15 cellular contexts compared by ENCODE assay signal in the genomic region with DNA sequence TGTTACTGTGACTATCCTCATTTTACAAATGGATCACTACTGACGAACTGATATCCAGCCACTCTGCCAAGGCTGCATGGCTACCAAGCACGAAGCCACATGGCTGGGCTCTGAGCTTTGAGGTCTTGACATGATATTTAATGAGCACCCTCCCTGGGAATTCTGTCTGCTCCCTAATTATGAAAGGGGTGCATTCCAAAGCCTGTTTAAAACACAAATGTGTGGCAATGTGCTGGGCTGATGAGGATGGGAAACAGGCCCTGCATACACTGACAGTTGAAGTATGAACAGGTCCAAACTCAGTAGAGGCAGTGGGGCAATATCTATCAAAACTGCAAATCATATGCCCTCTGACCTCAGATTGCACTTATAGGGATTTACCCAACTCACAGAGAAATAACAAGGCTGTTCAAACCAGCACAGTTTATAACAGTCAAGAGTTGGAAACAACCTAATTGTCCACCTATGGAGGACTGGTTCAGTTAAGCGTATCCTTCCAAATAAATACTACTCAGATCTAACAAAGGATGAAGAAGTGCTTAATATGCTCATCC. TPM values are rescaled to one million over a fixed set of nuclear protein-coding genes. Genes with fewer than 3 reads are reported as not detected.
DNase-seq lines count a peak whose midpoint lies in the region; ATAC-seq, FAIRE-seq and TF ChIP-seq lines count a peak whose summit lies in the region.
"Had no signal": no experiment of that assay in that cellular context is flagged by ENCODE, and none has a peak within 500 bp of the region (broad histone marks: within the 10 kb centered on the region; RNA-seq: fewer than 3 reads in every experiment).

No MANE protein-coding gene starts in this region.

- H3K27ac ChIP-seq in ACC112 (ENCODE audit: low read depth, low read length), result peak overlapping the region; percentile 18; the same call in 1 of the 2 replicates
- H3K27ac ChIP-seq in CD8-positive, alpha-beta memory T cell (ENCODE audit: low read depth, low read length), result no peak overlapping the region
- peak overlapping the region; percentile 62 for H3K27ac ChIP-seq in GM12878 (ENCODE audit: control insufficient read depth, insufficient read depth)
- H3K27ac ChIP-seq in SK-N-SH (ENCODE audit: low read depth in 2 of 2, low read length in 1 of 2), result peak overlapping the region in 1 of 2 experiments; percentile 77; a peak in 2 of 4 replicates

- FAIRE-seq in GM12878 (lab: Jason Lieb, UNC), result no peak
- FAIRE-seq: HTR-8/SVneo had no signal

- peaks cover 27% of the 10 kb centered on the region for H3K36me3 ChIP-seq in ACC112 (ENCODE audit: insufficient read depth, low read length)
- H3K36me3 ChIP-seq in CD8-positive, alpha-beta memory T cell (ENCODE audit: insufficient read depth, low read length), result peaks cover 7% of the 10 kb centered on the region
- peaks cover 24 to 27% of the 10 kb centered on the region in 2 experiments for H3K36me3 ChIP-seq in GM12878 (ENCODE audit: control insufficient read depth in 2 of 2, insufficient read depth in 2 of 2, low read length in 1 of 2)
- peaks cover 56 to 74% of the 10 kb centered on the region in 2 experiments for H3K36me3 ChIP-seq in SK-N-SH (replicated peaks in 1 of 2; ENCODE audit: control insufficient read depth in 1 of 2, insufficient read depth in 2 of 2, low read length in 1 of 2)
- H3K36me3 ChIP-seq: Peyer's patch had no signal

- H3K4me2 ChIP-seq in GM12878 (ENCODE audit: control insufficient read depth, insufficient read depth) (peak overlapping the region; percentile 53), SK-N-SH (no peak overlapping the region)

- H2AFZ ChIP-seq in ACC112 (ENCODE audit: low read length, unreplicated experiment) (no peak overlapping the region), GM12878 (ENCODE audit: control insufficient read depth, low read depth, low read length) (no peak overlapping the region), SK-N-SH (ENCODE audit: low read depth) (no peak overlapping the region)

- peaks cover 0 to 3% of the 10 kb centered on the region in 2 donors for H3K27me3 Mint-ChIP-seq in CD8-positive, alpha-beta memory T cell
- no peaks in the 10 kb centered on the region for H3K27me3 Mint-ChIP-seq in natural killer cell treated with Interleukin-12 subunit alpha and Interleukin-12 subunit beta and Interleukin-15 and Interleukin-18, amount 100 ng/mL, for 72 hours
- H3K27me3 Mint-ChIP-seq in glutamatergic neuron (ENCODE audit: unreplicated experiment), result peaks cover 4% of the 10 kb centered on the region

- DNase-seq in CD8-positive, alpha-beta memory T cell, result no peak
- DNase-seq in GM12878 (ENCODE audit: low read depth, low spot score) (no peak), SK-N-SH (no peak), SIG-M5 (lab: John Stamatoyannopoulos, UW) (no peak), NCI-H524 treated with DMSO at 0.1 percent for 48 hours (lab: John Stamatoyannopoulos, UW) (no peak), glutamatergic neuron (no peak)
- DNase-seq in natural killer cell treated with Interleukin-12 subunit alpha and Interleukin-12 subunit beta and Interleukin-15 and Interleukin-18, amount 100 ng/mL, for 72 hours (ENCODE audit: low spot score), result no peak
- DNase-seq: mucosa of descending colon; NCI-H2029; NCI-H526; Peyer's patch; stimulated activated CD4-positive, alpha-beta T cell treated with anti-CD3 and anti-CD28 coated beads, Interleukin-2, amount 100 ng/mL, for 24 hours had no signal

- no peaks in the 10 kb centered on the region for H3K9me2 ChIP-seq in SK-N-SH

- peaks cover 94 to 98% (median 98%) of the 10 kb centered on the region in 3 donors for H3K4me1 Mint-ChIP-seq in CD8-positive, alpha-beta memory T cell
- peaks cover 75 to 95% of the 10 kb centered on the region in 2 donors for H3K4me1 Mint-ChIP-seq in natural killer cell treated with Interleukin-12 subunit alpha and Interleukin-12 subunit beta and Interleukin-15 and Interleukin-18, amount 100 ng/mL, for 72 hours (ENCODE audit: low read depth in 2 of 2)
- H3K4me1 Mint-ChIP-seq in glutamatergic neuron (ENCODE audit: low read depth, unreplicated experiment), result peaks cover 30% of the 10 kb centered on the region

- no peak for TF ChIP-seq POLR2A in GM12878 (IDR thresholded peaks at IDR 0.05; ENCODE audit: low read depth, low read length)

- RAD21 ChIA-PET in GM12878 (lab: Charles Lee; ENCODE audit: unreplicated experiment), result interaction anchor here (1.2 to 4.4 kb wide), 3 partner anchors 28 to 236 kb away, joined by 4 to 18 read pairs (median 8); no protein-coding TSS in a partner anchor

- peak overlapping the region in 6 of 7 donors; percentile 0 to 79 (median 37) for H3K4me3 Mint-ChIP-seq in CD8-positive, alpha-beta memory T cell
- H3K4me3 Mint-ChIP-seq in natural killer cell treated with Interleukin-12 subunit alpha and Interleukin-12 subunit beta and Interleukin-15 and Interleukin-18, amount 100 ng/mL, for 72 hours, result peak overlapping the region; percentile 49
- H3K4me3 Mint-ChIP-seq in glutamatergic neuron (ENCODE audit: unreplicated experiment), result no peak overlapping the region

- in situ Hi-C loops in GM12878 (cut with MboI), result no loop called here

- no peak overlapping the region for H3K4me3 ChIP-seq in ACC112 (ENCODE audit: low read depth, low read length)
- no peak overlapping the region for H3K4me3 ChIP-seq in CD8-positive, alpha-beta memory T cell (ENCODE audit: low read length)
- no peak overlapping the region for H3K4me3 ChIP-seq in GM12878
- no peak overlapping the region for H3K4me3 ChIP-seq in SK-N-SH (ENCODE audit: low read depth in 2 of 2, low read length in 1 of 2)
- H3K4me3 ChIP-seq: mucosa of descending colon, Peyer's patch had no signal

- POLR2A ChIA-PET in CD8-positive, alpha-beta memory T cell (lab: Charles Lee), result no interaction called here
- POLR2A ChIA-PET in GM12878 (lab: Charles Lee), result interaction anchor here (1.2 to 2.7 kb wide), 4 partner anchors 9 to 100 kb away, joined by 3 to 12 read pairs (median 4); no protein-coding TSS in a partner anchor
- POLR2A ChIA-PET in SK-N-SH (lab: Yijun Ruan, JAX), result no interaction called here

- H3K9me3 Mint-ChIP-seq in CD8-positive, alpha-beta memory T cell, result peaks cover 0 to 4% (median 0%) of the 10 kb centered on the region in 5 donors
- H3K9me3 Mint-ChIP-seq in natural killer cell treated with Interleukin-12 subunit alpha and Interleukin-12 subunit beta and Interleukin-15 and Interleukin-18, amount 100 ng/mL, for 72 hours, result peaks cover 3% of the 10 kb centered on the region
- H3K9me3 Mint-ChIP-seq in glutamatergic neuron (ENCODE audit: unreplicated experiment), result peaks cover 8% of the 10 kb centered on the region

- TF ChIP-seq EP300 in GM12878 (IDR thresholded peaks at IDR 0.05; ENCODE audit: borderline replicate concordance in 1 of 2, control insufficient read depth in 1 of 2, low read depth in 2 of 2, low read length in 2 of 2) (no peak), SK-N-SH (IDR thresholded peaks at IDR 0.05; ENCODE audit: borderline replicate concordance in 1 of 2, low read depth in 1 of 2, low read length in 1 of 2) (no peak)

- SMC1A ChIA-PET in GM12878 (lab: Charles Lee; ENCODE audit: uncharacterized antibody, unreplicated experiment), result interaction anchor here (0.8 to 3.1 kb wide), 5 partner anchors 9 to 183 kb away, joined by 3 to 22 read pairs (median 14); no protein-coding TSS in a partner anchor

- peak overlapping the region; percentile 86 to 99 (median 92) for H3K27ac Mint-ChIP-seq in CD8-positive, alpha-beta memory T cell
- peak overlapping the region; percentile 94 to 95 for H3K27ac Mint-ChIP-seq in natural killer cell treated with Interleukin-12 subunit alpha and Interleukin-12 subunit beta and Interleukin-15 and Interleukin-18, amount 100 ng/mL, for 72 hours
- H3K27ac Mint-ChIP-seq in glutamatergic neuron (ENCODE audit: unreplicated experiment), result no peak overlapping the region

- CTCF ChIA-PET in CD8-positive, alpha-beta memory T cell (lab: Charles Lee), result interaction anchor here (0.9 to 4.5 kb wide), 4 partner anchors 29 to 235 kb away, joined by 3 to 25 read pairs (median 6); no protein-coding TSS in a partner anchor
- CTCF ChIA-PET in GM12878 (lab: Yijun Ruan, JAX), result no interaction called here
- CTCF ChIA-PET in SK-N-SH (lab: Yijun Ruan, JAX), result interaction anchor here (0.7 to 1.2 kb wide), 3 partner anchors 12 to 182 kb away, joined by 3 to 4 read pairs (median 3); no protein-coding TSS in a partner anchor

- H3K4me1 ChIP-seq in ACC112 (ENCODE audit: control insufficient read depth, insufficient read depth, low read length, unreplicated experiment), result peaks cover 79% of the 10 kb centered on the region
- H3K4me1 ChIP-seq in CD8-positive, alpha-beta memory T cell (ENCODE audit: insufficient read depth, low read length), result peaks cover 80% of the 10 kb centered on the region
- H3K4me1 ChIP-seq in GM12878 (ENCODE audit: control insufficient read depth, insufficient read depth, low read length), result peaks cover 63% of the 10 kb centered on the region
- H3K4me1 ChIP-seq in SK-N-SH (ENCODE audit: control insufficient read depth in 1 of 2, insufficient read depth in 2 of 2, low read depth in 1 of 2, low read length in 1 of 2), result peaks cover 50 to 54% of the 10 kb centered on the region in 2 experiments

- H3K79me2 ChIP-seq in ACC112 (ENCODE audit: control insufficient read depth, insufficient read depth, low read length, unreplicated experiment) (peaks cover 86% of the 10 kb centered on the region), GM12878 (ENCODE audit: control insufficient read depth, insufficient read depth, low read length) (peaks cover 93% of the 10 kb centered on the region), SK-N-SH (ENCODE audit: insufficient read depth) (peaks cover 100% of the 10 kb centered on the region)

- BruUV-seq in GM12878 (replicated peaks; lab: Mats Ljungman, UMichigan), result no TSS peak

- H3K9ac ChIP-seq in GM12878 (ENCODE audit: control insufficient read depth, insufficient read depth, low read length) (no peak overlapping the region), SK-N-SH (no peak overlapping the region)

- peaks cover 16 to 67% (median 34%) of the 10 kb centered on the region in 3 donors for H3K36me3 Mint-ChIP-seq in CD8-positive, alpha-beta memory T cell
- peaks cover 27% of the 10 kb centered on the region for H3K36me3 Mint-ChIP-seq in natural killer cell treated with Interleukin-12 subunit alpha and Interleukin-12 subunit beta and Interleukin-15 and Interleukin-18, amount 100 ng/mL, for 72 hours
- H3K36me3 Mint-ChIP-seq in glutamatergic neuron (ENCODE audit: unreplicated experiment), result no peaks in the 10 kb centered on the region

- TF ChIP-seq RAD21 in GM12878 (IDR thresholded peaks at IDR 0.05; ENCODE audit: insufficient read depth, low read depth, low read length) (no peak), SK-N-SH (IDR thresholded peaks at IDR 0.05; ENCODE audit: low read length) (no peak)

- peaks cover 80% of the 10 kb centered on the region for H3F3A ChIP-seq in SK-N-SH (replicated peaks; ENCODE audit: insufficient read depth)

- H3K27me3 ChIP-seq in ACC112 (ENCODE audit: insufficient read depth, low read length), result no peaks in the 10 kb centered on the region
- no peaks in the 10 kb centered on the region for H3K27me3 ChIP-seq in CD8-positive, alpha-beta memory T cell (ENCODE audit: insufficient read depth, low read length, poor library complexity, severe bottlenecking)
- H3K27me3 ChIP-seq in GM12878 (replicated peaks in 1 of 2; ENCODE audit: control insufficient read depth in 2 of 2, insufficient read depth in 2 of 2, low read length in 1 of 2), result no peaks in the 10 kb centered on the region
- no peaks in the 10 kb centered on the region for H3K27me3 ChIP-seq in SK-N-SH (ENCODE audit: insufficient read depth)
- H3K27me3 ChIP-seq: Peyer's patch had no signal

- intact Hi-C loops in GM12878 (cut with micrococcal nuclease; ENCODE audit: unreplicated experiment), result loop anchor here (5.0 kb wide), 2 partner anchors 182 to 227 kb away; no protein-coding TSS in a partner anchor

- ATAC-seq in GM12878, result no peak
- no peak for ATAC-seq in natural killer cell treated with Interleukin-12 subunit alpha and Interleukin-12 subunit beta and Interleukin-15 and Interleukin-18, amount 100 ng/mL, for 72 hours
- ATAC-seq: activated CD4-positive, CD25-positive, alpha-beta regulatory T cell treated with anti-CD3 and anti-CD28 coated beads, Interleukin-2, amount 50 U/mL, for 24 hours; mucosa of descending colon had no signal

- no peak for TF ChIP-seq CTCF in GM12878 (IDR thresholded peaks at IDR 0.05 in 2 of 3, conservative IDR thresholded peaks at IDR 0.05 in 1 of 3; ENCODE audit: control insufficient read depth in 2 of 3, extremely low read depth in 1 of 3, insufficient read depth in 1 of 3, low read depth in 3 of 3, low read length in 3 of 3)
- TF ChIP-seq CTCF in SK-N-SH (IDR thresholded peaks at IDR 0.05), result no peak
- TF ChIP-seq CTCF in glutamatergic neuron (IDR thresholded peaks at IDR 0.05; ENCODE audit: partially characterized antibody, unreplicated experiment), result no peak

- H4K20me1 ChIP-seq in GM12878 (ENCODE audit: control insufficient read depth, insufficient read depth) (no peaks in the 10 kb centered on the region), SK-N-SH (ENCODE audit: insufficient read depth) (peaks cover 66% of the 10 kb centered on the region)

- no peaks in the 10 kb centered on the region for H3K9me3 ChIP-seq in CD8-positive, alpha-beta memory T cell (ENCODE audit: low read length)
- H3K9me3 ChIP-seq in GM12878 (replicated peaks; ENCODE audit: control insufficient read depth, insufficient read depth, low read length) (peaks cover 8% of the 10 kb centered on the region), SK-N-SH (no peaks in the 10 kb centered on the region)
- H3K9me3 ChIP-seq: mucosa of descending colon, Peyer's patch had no signal

- 56% methylated on average over 3 of the region's 3 CpGs for WGBS in GM12878 (ENCODE audit: insufficient coverage, insufficient replicate concordance, low lambda C conversion rate, missing lambda C conversion rate)
- 96% methylated on average over 3 of the region's 3 CpGs for WGBS in SK-N-SH (ENCODE audit: low lambda C conversion rate)

RNA-seq across cellular contexts. Expression of a gene that starts 20.8 kb away (rescaled TPM):
- total RNA-seq in CD8-positive, alpha-beta memory T cell, result 10 to 100 TPM; 37.1 to 39.1 TPM
- 141 TPM for polyA plus RNA-seq in CD8-positive, alpha-beta memory T cell
- total RNA-seq in GM12878 (2013; cell fraction: nucleolus; rRNA removed), result 36.3 and 37.4 TPM in 2 replicates
- total RNA-seq in GM12878 (2014; rRNA removed), result 36.2 and 36.9 TPM in 2 replicates
- total RNA-seq in GM12878 (2014; rRNA removed; fragmentation: Illumina TruSeq; extraction: Trizol), result 44.6 and 46.5 TPM in 2 replicates
- 63.1 and 67.6 TPM in 2 replicates for total RNA-seq in GM12878 (2021)
- 8.8 TPM for polyA plus RNA-seq in GM12878 (2011; ENCODE audit: low read depth)
- 47.3 and 47.4 TPM in 2 replicates for polyA plus RNA-seq in GM12878 (2011; rRNA removed)
- polyA plus RNA-seq in GM12878 (2011; cell fraction: cytosol; rRNA removed), result 51.0 and 62.8 TPM in 2 replicates
- 33.6 and 47.7 TPM in 2 replicates for polyA plus RNA-seq in GM12878 (2011; cell fraction: nucleus; rRNA removed)
- 13.6 and 28.5 TPM in 2 replicates for polyA plus RNA-seq in GM12878 (2012)
- 86.9 and 109 TPM in 2 replicates for polyA plus RNA-seq in GM12878 (2014; fragmentation: Illumina TruSeq; extraction: Trizol)
- polyA plus RNA-seq in GM12878 (2014; fragmentation: Nextera tagmentation; extraction: Ambion mirVana), result 10 to 100 TPM; 11.8 to 16.1 TPM
- 59.1 and 61.4 TPM in 2 replicates for polyA plus RNA-seq in GM12878 (2014; rRNA removed)
- 10 to 100 TPM; 58.4 to 66.1 TPM for polyA plus RNA-seq in GM12878 (2016; fragmentation: Nextera tagmentation; extraction: Ambion mirVana)
- 32.6 and 52.1 TPM in 2 replicates for polyA minus RNA-seq in GM12878 (2011; rRNA and poly(A)+ RNA removed)
- 18.0 and 24.0 TPM in 2 replicates for polyA minus RNA-seq in GM12878 (2011; cell fraction: cytosol; rRNA and poly(A)+ RNA removed)
- 19.7 and 24.1 TPM in 2 replicates for polyA minus RNA-seq in GM12878 (2011; cell fraction: nucleus; rRNA and poly(A)+ RNA removed)
- 10 to 100 TPM; 36.0 to 40.1 TPM for total RNA-seq in natural killer cell treated with Interleukin-12 subunit alpha and Interleukin-12 subunit beta and Interleukin-15 and Interleukin-18, amount 100 ng/mL, for 72 hours
- 87.5 and 105 TPM in 2 replicates for polyA plus RNA-seq in SK-N-SH (2012; rRNA removed)
- polyA plus RNA-seq in SK-N-SH (2012; cell fraction: cytosol; rRNA removed), result 92.7 and 103 TPM in 2 replicates
- 70.1 and 83.8 TPM in 2 replicates for polyA plus RNA-seq in SK-N-SH (2012; cell fraction: nucleus; rRNA removed)
- total RNA-seq in glutamatergic neuron (ENCODE audit: unreplicated experiment), result 32.9 TPM
